Comparison of ENCODE assay signal across 1 cellular context in the genomic region with DNA sequence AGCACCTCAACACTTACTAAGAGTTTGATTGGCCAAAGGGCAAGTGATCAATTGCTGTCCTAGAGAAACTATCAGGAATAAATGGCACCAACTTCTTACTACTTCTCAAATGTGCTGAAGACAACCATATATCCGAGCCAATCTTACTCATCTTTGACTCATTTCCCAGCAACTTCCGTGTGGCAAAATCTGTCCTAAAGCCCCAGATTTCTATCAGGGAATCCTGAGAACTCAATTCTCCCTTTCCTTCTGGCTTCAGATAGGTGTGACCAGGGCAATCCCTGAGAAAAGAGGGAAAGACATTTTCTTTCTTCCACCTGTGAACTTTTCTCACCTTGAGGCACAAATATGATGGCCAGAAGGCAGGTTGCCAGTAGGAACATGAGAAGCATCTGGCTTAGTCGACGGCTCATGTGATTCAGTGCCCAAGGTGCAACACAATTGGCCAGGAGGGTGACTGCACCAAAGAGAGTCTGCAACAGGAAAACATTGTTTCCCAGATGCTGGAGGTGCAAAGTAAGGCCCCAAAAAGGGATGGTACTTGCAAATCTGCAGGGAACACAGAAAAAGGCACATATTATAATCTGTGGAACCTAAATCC.
TF ChIP-seq lines count a peak whose summit lies in the region.

No MANE protein-coding gene starts in this region.

TF ChIP-seq in GM23338, 12 proteins besides CTCF, POLR2A, EP300 and RAD21:
- TF ChIP-seq POLR2AphosphoS5 (IDR thresholded peaks at IDR 0.05; ENCODE audit: low read depth) (no peak), CREB1 (CRISPR knock-in tag; IDR thresholded peaks at IDR 0.05; ENCODE audit: low read depth) (no peak)
- TF ChIP-seq, protein P1, sequence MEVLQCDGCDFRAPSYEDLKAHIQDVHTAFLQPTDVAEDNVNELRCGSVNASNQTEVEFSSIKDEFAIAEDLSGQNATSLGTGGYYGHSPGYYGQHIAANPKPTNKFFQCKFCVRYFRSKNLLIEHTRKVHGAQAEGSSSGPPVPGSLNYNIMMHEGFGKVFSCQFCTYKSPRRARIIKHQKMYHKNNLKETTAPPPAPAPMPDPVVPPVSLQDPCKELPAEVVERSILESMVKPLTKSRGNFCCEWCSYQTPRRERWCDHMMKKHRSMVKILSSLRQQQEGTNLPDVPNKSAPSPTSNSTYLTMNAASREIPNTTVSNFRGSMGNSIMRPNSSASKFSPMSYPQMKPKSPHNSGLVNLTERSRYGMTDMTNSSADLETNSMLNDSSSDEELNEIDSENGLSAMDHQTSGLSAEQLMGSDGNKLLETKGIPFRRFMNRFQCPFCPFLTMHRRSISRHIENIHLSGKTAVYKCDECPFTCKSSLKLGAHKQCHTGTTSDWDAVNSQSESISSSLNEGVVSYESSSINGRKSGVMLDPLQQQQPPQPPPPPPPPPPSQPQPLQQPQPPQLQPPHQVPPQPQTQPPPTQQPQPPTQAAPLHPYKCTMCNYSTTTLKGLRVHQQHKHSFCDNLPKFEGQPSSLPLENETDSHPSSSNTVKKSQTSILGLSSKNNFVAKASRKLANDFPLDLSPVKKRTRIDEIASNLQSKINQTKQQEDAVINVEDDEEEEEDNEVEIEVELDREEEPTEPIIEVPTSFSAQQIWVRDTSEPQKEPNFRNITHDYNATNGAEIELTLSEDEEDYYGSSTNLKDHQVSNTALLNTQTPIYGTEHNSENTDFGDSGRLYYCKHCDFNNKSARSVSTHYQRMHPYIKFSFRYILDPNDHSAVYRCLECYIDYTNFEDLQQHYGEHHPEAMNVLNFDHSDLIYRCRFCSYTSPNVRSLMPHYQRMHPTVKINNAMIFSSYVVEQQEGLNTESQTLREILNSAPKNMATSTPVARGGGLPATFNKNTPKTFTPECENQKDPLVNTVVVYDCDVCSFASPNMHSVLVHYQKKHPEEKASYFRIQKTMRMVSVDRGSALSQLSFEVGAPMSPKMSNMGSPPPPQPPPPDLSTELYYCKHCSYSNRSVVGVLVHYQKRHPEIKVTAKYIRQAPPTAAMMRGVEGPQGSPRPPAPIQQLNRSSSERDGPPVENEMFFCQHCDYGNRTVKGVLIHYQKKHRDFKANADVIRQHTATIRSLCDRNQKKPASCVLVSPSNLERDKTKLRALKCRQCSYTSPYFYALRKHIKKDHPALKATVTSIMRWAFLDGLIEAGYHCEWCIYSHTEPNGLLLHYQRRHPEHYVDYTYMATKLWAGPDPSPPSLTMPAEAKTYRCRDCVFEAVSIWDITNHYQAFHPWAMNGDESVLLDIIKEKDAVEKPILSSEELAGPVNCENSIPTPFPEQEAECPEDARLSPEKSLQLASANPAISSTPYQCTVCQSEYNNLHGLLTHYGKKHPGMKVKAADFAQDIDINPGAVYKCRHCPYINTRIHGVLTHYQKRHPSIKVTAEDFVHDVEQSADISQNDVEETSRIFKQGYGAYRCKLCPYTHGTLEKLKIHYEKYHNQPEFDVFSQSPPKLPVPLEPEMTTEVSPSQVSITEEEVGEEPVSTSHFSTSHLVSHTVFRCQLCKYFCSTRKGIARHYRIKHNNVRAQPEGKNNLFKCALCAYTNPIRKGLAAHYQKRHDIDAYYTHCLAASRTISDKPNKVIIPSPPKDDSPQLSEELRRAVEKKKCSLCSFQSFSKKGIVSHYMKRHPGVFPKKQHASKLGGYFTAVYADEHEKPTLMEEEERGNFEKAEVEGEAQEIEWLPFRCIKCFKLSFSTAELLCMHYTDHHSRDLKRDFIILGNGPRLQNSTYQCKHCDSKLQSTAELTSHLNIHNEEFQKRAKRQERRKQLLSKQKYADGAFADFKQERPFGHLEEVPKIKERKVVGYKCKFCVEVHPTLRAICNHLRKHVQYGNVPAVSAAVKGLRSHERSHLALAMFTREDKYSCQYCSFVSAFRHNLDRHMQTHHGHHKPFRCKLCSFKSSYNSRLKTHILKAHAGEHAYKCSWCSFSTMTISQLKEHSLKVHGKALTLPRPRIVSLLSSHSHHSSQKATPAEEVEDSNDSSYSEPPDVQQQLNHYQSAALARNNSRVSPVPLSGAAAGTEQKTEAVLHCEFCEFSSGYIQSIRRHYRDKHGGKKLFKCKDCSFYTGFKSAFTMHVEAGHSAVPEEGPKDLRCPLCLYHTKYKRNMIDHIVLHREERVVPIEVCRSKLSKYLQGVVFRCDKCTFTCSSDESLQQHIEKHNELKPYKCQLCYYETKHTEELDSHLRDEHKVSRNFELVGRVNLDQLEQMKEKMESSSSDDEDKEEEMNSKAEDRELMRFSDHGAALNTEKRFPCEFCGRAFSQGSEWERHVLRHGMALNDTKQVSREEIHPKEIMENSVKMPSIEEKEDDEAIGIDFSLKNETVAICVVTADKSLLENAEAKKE (CRISPR knock-in tag; IDR thresholded peaks at IDR 0.05), result no peak
